16 cellular contexts compared by ENCODE assay signal in the genomic region with DNA sequence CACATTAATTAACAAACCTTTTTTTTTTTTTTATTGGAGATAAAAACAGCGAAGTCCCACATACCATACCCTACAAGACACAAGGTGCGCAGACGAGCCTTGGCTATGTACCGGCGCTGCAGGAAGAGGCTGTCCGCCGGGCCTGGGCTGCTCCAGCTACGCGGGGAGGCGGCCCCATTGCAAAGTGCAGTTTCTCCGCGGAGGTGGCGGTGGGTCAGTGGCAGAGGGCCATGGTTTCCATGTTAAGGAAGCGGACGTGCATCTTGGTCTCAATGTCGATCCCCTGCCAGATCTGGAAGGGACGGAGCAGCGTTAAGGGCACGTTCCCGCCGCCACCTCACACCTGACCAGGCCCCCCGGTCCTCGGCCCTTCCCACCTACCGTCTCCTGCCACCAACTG.
"Had no signal": no experiment of that assay in that cellular context is flagged by ENCODE, and none has a peak within 500 bp of the region (broad histone marks: within the 10 kb centered on the region; RNA-seq: fewer than 3 reads in every experiment).

No MANE protein-coding gene starts in this region.

- H3K4me1 ChIP-seq: foreskin keratinocyte had no signal

- H3K27me3 ChIP-seq: pancreas had no signal

- H3K36me3 ChIP-seq: left lung, pancreas, tibial artery had no signal

- H3K9me3 ChIP-seq: left lung, pancreas, tibial artery had no signal

- DNase-seq: activated CD4-positive, alpha-beta memory T cell treated with anti-CD3 and anti-CD28 coated beads, Interleukin-2, amount 10 ng/mL, durations not matched to agents 7 days and 5 days; activated CD4-positive, alpha-beta T cell treated with anti-CD3 and anti-CD28 coated beads for 36 hours; activated CD8-positive, alpha-beta memory T cell treated with anti-CD3 and anti-CD28 coated beads, Interleukin-2, amount 10 ng/mL, durations not matched to agents 7 days and 5 days; activated naive CD8-positive, alpha-beta T cell treated with anti-CD3 and anti-CD28 coated beads for 36 hours; amniotic stem cell; foreskin keratinocyte; glutamatergic neuron; stimulated activated CD4-positive, alpha-beta T cell treated with anti-CD3 and anti-CD28 coated beads, Interleukin-12 subunit alpha, Interleukin-12 subunit beta, amount 100 ng/mL, for 4 hours; stimulated activated CD4-positive, alpha-beta T cell treated with anti-CD3 and anti-CD28 coated beads, Interleukin-1b, Interleukin-23, amount 100 ng/mL, for 48 hours; stimulated activated naive CD8-positive, alpha-beta T cell treated with anti-CD3 and anti-CD28 coated beads, Interleukin-15, Interleukin-2, amounts not matched to agents 100 U/mL and 50 U/mL, for 24 hours; substantia nigra; T-helper 17 cell; tibial artery had no signal

- H3K4me3 ChIP-seq: left lung, pancreas, tibial artery had no signal

- ATAC-seq: activated CD4-positive, alpha-beta T cell treated with anti-CD3 and anti-CD28 coated beads for 36 hours; activated CD8-positive, alpha-beta memory T cell treated with anti-CD3 and anti-CD28 coated beads, Interleukin-2, amount 10 ng/mL, durations not matched to agents 7 days and 5 days; foreskin keratinocyte; left lung; naive thymus-derived CD8-positive, alpha-beta T cell; pancreas; stimulated activated naive CD8-positive, alpha-beta T cell treated with anti-CD3 and anti-CD28 coated beads, Interleukin-15, Interleukin-2, amounts not matched to agents 100 U/mL and 50 U/mL, for 24 hours; T-helper 17 cell had no signal

- H3K27ac ChIP-seq: foreskin keratinocyte, pancreas, tibial artery had no signal
